Comparison of ENCODE assay signal across 18 cellular contexts in the genomic region with DNA sequence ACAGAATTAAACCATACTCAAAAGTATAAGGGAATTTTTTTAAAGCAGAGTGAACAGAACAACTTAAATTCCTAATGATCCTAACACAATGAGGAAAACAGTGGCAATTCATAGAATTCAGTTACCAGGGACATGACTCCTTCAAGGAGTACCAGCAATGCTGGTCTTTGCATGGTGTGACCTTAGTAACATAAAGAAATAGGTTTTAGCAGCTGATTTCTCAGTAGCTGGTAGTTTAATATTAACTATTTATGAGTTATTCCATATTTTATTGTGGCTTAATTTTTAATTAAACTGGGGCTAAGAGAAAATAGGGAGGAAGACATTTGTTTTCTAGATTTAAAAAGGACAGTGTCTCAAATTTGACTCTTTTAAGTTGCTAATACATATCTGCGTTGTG. TPM values are rescaled to one million over a fixed set of nuclear protein-coding genes. Genes with fewer than 3 reads are reported as not detected.
DNase-seq lines count a peak whose midpoint lies in the region; ATAC-seq, FAIRE-seq and TF ChIP-seq lines count a peak whose summit lies in the region.
"Had no signal": no experiment of that assay in that cellular context is flagged by ENCODE, and none has a peak within 500 bp of the region (broad histone marks: within the 10 kb centered on the region; RNA-seq: fewer than 3 reads in every experiment).

No MANE protein-coding gene starts in this region.

- H3K4me3 ChIP-seq in GM12878 = no peak overlapping the region; the same call in 1 of the 2 replicates
- H3K4me3 ChIP-seq in mucosa of descending colon = no peak overlapping the region

- H3K9me3 Mint-ChIP-seq in H9 = no peaks in the 10 kb centered on the region

- H3K4me3 Mint-ChIP-seq in H9 = no peak overlapping the region

- no peak overlapping the region for H4K8ac ChIP-seq in H9 (replicated peaks; ENCODE audit: insufficient read length, low read depth, low read length)

- DNase-seq in H9 = no peak
- no peak for DNase-seq in GM12878 (ENCODE audit: low read depth, low spot score)
- DNase-seq in mucosa of descending colon = no peak
- no peak for DNase-seq in substantia nigra (lab: John Stamatoyannopoulos, UW)
- no peak for DNase-seq in NOMO-1 treated with DMSO at 0.1 percent for 48 hours (lab: John Stamatoyannopoulos, UW; ENCODE audit: unreplicated experiment)
- DNase-seq in T-helper 2 cell = no peak
- DNase-seq in Right ventricle myocardium superior = no peak
- DNase-seq: activated CD4-positive, CD25-positive, alpha-beta regulatory T cell treated with anti-CD3 and anti-CD28 coated beads, Interleukin-2, amount 50 U/mL, for 72 hours; activated gamma-delta T cell; BE2C; cerebellar nuclear complex; mesenchymal stem cell; NCI-H1105 treated with DMSO at 0.1 percent for 48 hours; NCI-H2171; NCI-H748 treated with DMSO at 0.1 percent for 48 hours; stimulated activated CD4-positive, alpha-beta T cell treated with anti-CD3 and anti-CD28 coated beads, Interleukin-1b, Interleukin-23, amount 100 ng/mL, for 48 hours had no signal

- TF ChIP-seq POLR2A in GM12878 (IDR thresholded peaks at IDR 0.05; ENCODE audit: low read depth, low read length) = no peak

- H3K4me1 ChIP-seq in H9 (ENCODE audit: insufficient read depth, low read length) = no peaks in the 10 kb centered on the region
- H3K4me1 ChIP-seq in GM12878 (ENCODE audit: control insufficient read depth, insufficient read depth, low read length) = no peaks in the 10 kb centered on the region; the same call in 1 of the 2 replicates
- H3K4me1 ChIP-seq in mucosa of descending colon (ENCODE audit: low read depth) = peaks cover 20% of the 10 kb centered on the region
- H3K4me1 ChIP-seq: BE2C had no signal

- in situ Hi-C loops in GM12878 (cut with MboI) = no loop called here

- no CpG with 5 or more reads among the region's 1 CpG for WGBS in H9 (ENCODE audit: extremely low coverage, insufficient read length, low lambda C conversion rate)
- WGBS in GM12878 (ENCODE audit: insufficient coverage, insufficient replicate concordance, low lambda C conversion rate, missing lambda C conversion rate) = 95% methylated on average over 1 of the region's 1 CpG

- no peak overlapping the region for H2AFZ ChIP-seq in H9 (ENCODE audit: low read length)
- peak overlapping the region; percentile 58; the same call in 1 of the 2 replicates for H2AFZ ChIP-seq in GM12878 (ENCODE audit: control insufficient read depth, low read depth, low read length)

- H3K27me3 ChIP-seq in H9 (ENCODE audit: insufficient read depth, low read length) = no peaks in the 10 kb centered on the region
- no peaks in the 10 kb centered on the region for H3K27me3 ChIP-seq in GM12878 (replicated peaks in 1 of 2; ENCODE audit: control insufficient read depth in 2 of 2, insufficient read depth in 2 of 2, low read length in 1 of 2)
- H3K27me3 ChIP-seq: BE2C had no signal

- TF ChIP-seq RAD21 in GM12878 (IDR thresholded peaks at IDR 0.05; ENCODE audit: insufficient read depth, low read depth, low read length) = no peak

- no peak for FAIRE-seq in GM12878 (lab: Jason Lieb, UNC)

- no TSS peak for BruUV-seq in GM12878 (replicated peaks; lab: Mats Ljungman, UMichigan)

- no peak overlapping the region for H3T11ph ChIP-seq in H9 (ENCODE audit: low read length)

- peak overlapping the region in 2 of 3 experiments; percentile 58 to 62; a peak in 3 of 7 replicates for H3K27ac Mint-ChIP-seq in H9

- H3K14ac ChIP-seq in H9 (ENCODE audit: insufficient read depth, low read length) = no peak overlapping the region

- no peaks in the 10 kb centered on the region for H4K20me1 ChIP-seq in H9 (ENCODE audit: control insufficient read depth, insufficient read depth, insufficient read length)
- H4K20me1 ChIP-seq in GM12878 (ENCODE audit: control insufficient read depth, insufficient read depth) = no peaks in the 10 kb centered on the region

- H3K9ac ChIP-seq in H9 (ENCODE audit: extremely low read depth, insufficient read length, low read length) (no peak overlapping the region), GM12878 (ENCODE audit: control insufficient read depth, insufficient read depth, low read length) (peak overlapping the region; percentile 40)

- H3K4me1 Mint-ChIP-seq in H9 = peaks cover 0 to 6% of the 10 kb centered on the region in 2 experiments; a peak in 1 of 4 replicates

- RAD21 ChIA-PET in GM12878 (lab: Charles Lee; ENCODE audit: unreplicated experiment) = no interaction called here

- no peak for TF ChIP-seq EP300 in GM12878 (IDR thresholded peaks at IDR 0.05; ENCODE audit: borderline replicate concordance in 1 of 2, control insufficient read depth in 1 of 2, low read depth in 2 of 2, low read length in 2 of 2)

- H3K18ac ChIP-seq in H9 (ENCODE audit: insufficient read length, low read depth, low read length) = no peak overlapping the region

- intact Hi-C loops in GM12878 (cut with micrococcal nuclease; ENCODE audit: unreplicated experiment) (no loop called here), mucosa of descending colon (cut with DNase I, micrococcal nuclease) (no loop called here), Right ventricle myocardium superior (cut with DNase I) (loop anchor here (10.0 kb wide), 1 partner anchor 115 kb away; no protein-coding TSS in a partner anchor)

- SMC1A ChIA-PET in GM12878 (lab: Charles Lee; ENCODE audit: uncharacterized antibody, unreplicated experiment) = interaction anchor here (0.5 to 3.9 kb wide), 8 partner anchors 8 to 119 kb away, joined by 3 to 15 read pairs (median 6); no protein-coding TSS in a partner anchor

- no peak overlapping the region for H3K23ac ChIP-seq in H9 (ENCODE audit: insufficient read length, low read depth, low read length)

- H2BK120ac ChIP-seq in H9 (ENCODE audit: low read depth, low read length, poor library complexity, severe bottlenecking) = no peak overlapping the region

- H3K27me3 Mint-ChIP-seq in H9 (ENCODE audit: low read depth) = no peaks in the 10 kb centered on the region

- POLR2A ChIA-PET in GM12878 (lab: Charles Lee) = interaction anchor here (0.5 to 1.0 kb wide), 2 partner anchors 11 to 50 kb away, joined by 3 to 5 read pairs; no protein-coding TSS in a partner anchor

- CTCF ChIA-PET in GM12878 (lab: Yijun Ruan, JAX) = interaction anchor here (0.7 to 2.7 kb wide), 5 partner anchors 8 to 121 kb away, joined by 3 to 9 read pairs (median 4); no protein-coding TSS in a partner anchor

- H2BK12ac ChIP-seq in H9 (ENCODE audit: insufficient read length, low read depth, low read length) = no peak overlapping the region

- peaks cover 2 to 6% of the 10 kb centered on the region in 2 experiments; a peak in 3 of 4 replicates for H3K36me3 ChIP-seq in GM12878 (ENCODE audit: control insufficient read depth in 2 of 2, insufficient read depth in 2 of 2, low read length in 1 of 2)
- no peaks in the 10 kb centered on the region for H3K36me3 ChIP-seq in mucosa of descending colon (ENCODE audit: low read depth)

- no peak overlapping the region for H4K91ac ChIP-seq in H9 (ENCODE audit: insufficient read length, low read depth, low read length)

- no peaks in the 10 kb centered on the region for H3K23me2 ChIP-seq in H9 (ENCODE audit: insufficient read length, low read depth, low read length, poor library complexity, severe bottlenecking)

- peaks cover 3 to 20% (median 4%) of the 10 kb centered on the region in 3 experiments; a peak in 4 of 7 replicates for H3K36me3 Mint-ChIP-seq in H9 (ENCODE audit: insufficient read depth in 1 of 3, low read depth in 3 of 3)

- H2BK5ac ChIP-seq in H9 (ENCODE audit: insufficient read length, low read length) = no peak overlapping the region

- H3K27ac ChIP-seq in H9 (ENCODE audit: insufficient read length, low read depth, low read length) (no peak overlapping the region), GM12878 (ENCODE audit: control insufficient read depth, insufficient read depth) (peak overlapping the region; percentile 20), substantia nigra (ENCODE audit: low read depth, low read length, poor library complexity, severe bottlenecking) (peak overlapping the region; percentile 84)

- H2BK15ac ChIP-seq in H9 (ENCODE audit: low read depth, low read length) = no peak overlapping the region

- ATAC-seq in GM12878 = no peak
- peak; percentile 55 for ATAC-seq in mucosa of descending colon
- no peak for ATAC-seq in GM18858 (IDR thresholded peaks at IDR 0.05; ENCODE audit: unreplicated experiment)
- ATAC-seq in Right ventricle myocardium superior (ENCODE audit: poor library complexity) = no peak
- ATAC-seq: sciatic nerve had no signal

- H3K4ac ChIP-seq in H9 (ENCODE audit: low read depth, low read length) = no peak overlapping the region

- H3K79me2 ChIP-seq in H9 (ENCODE audit: insufficient read depth, low read length) (peaks cover 7% of the 10 kb centered on the region; the same call in 1 of the 2 replicates), GM12878 (ENCODE audit: control insufficient read depth, insufficient read depth, low read length) (peaks cover 11% of the 10 kb centered on the region)

- H3K9me3 ChIP-seq in H9 (ENCODE audit: control insufficient read depth, low read depth, low read length) (no peaks in the 10 kb centered on the region), GM12878 (replicated peaks; ENCODE audit: control insufficient read depth, insufficient read depth, low read length) (no peaks in the 10 kb centered on the region), mucosa of descending colon (no peaks in the 10 kb centered on the region)
- H3K9me3 ChIP-seq: BE2C had no signal

- H2AK5ac ChIP-seq in H9 (ENCODE audit: insufficient read length, low read length) = no peak overlapping the region

- no peak overlapping the region for H2BK20ac ChIP-seq in H9 (ENCODE audit: low read depth, low read length, poor library complexity, severe bottlenecking)

- TF ChIP-seq CTCF in H9 (conservative IDR thresholded peaks at IDR 0.05) = no peak
- no peak for TF ChIP-seq CTCF in GM12878 (IDR thresholded peaks at IDR 0.05 in 2 of 3, conservative IDR thresholded peaks at IDR 0.05 in 1 of 3; ENCODE audit: control insufficient read depth in 2 of 3, extremely low read depth in 1 of 3, insufficient read depth in 1 of 3, low read depth in 3 of 3, low read length in 3 of 3)
- TF ChIP-seq CTCF in mucosa of descending colon (IDR thresholded peaks at IDR 0.05) = no peak

- no peak overlapping the region for H3K56ac ChIP-seq in H9 (ENCODE audit: insufficient read length, low read depth, low read length)

- no peak overlapping the region for H3K4me2 ChIP-seq in H9 (ENCODE audit: insufficient read depth, insufficient read length, low read length)
- no peak overlapping the region; the same call in 1 of the 2 replicates for H3K4me2 ChIP-seq in GM12878 (ENCODE audit: control insufficient read depth, insufficient read depth)

- no peak overlapping the region for H4K5ac ChIP-seq in H9 (ENCODE audit: insufficient read length, low read depth, low read length)

- peaks cover 4% of the 10 kb centered on the region for H3K79me1 ChIP-seq in H9 (ENCODE audit: insufficient read depth, low read depth, low read length, poor library complexity, severe bottlenecking)

RNA-seq across cellular contexts. Expression of a gene that starts 30.9 kb away (rescaled TPM):
- total RNA-seq in H9 (2021) (63.0 and 64.2 TPM in 2 replicates), GM12878 (2014; rRNA removed) (21.9 and 25.0 TPM in 2 replicates), GM12878 (2014; rRNA removed; fragmentation: Illumina TruSeq; extraction: Trizol) (23.4 and 25.4 TPM in 2 replicates), GM12878 (2021) (21.2 and 23.6 TPM in 2 replicates), mucosa of descending colon (10 to 100 TPM; 44.1 to 74.4 (median 58.5) TPM), Right ventricle myocardium superior (8.4 TPM)
- total RNA-seq in GM12878 (2013; cell fraction: nucleolus; rRNA removed) = 141 and 149 TPM in 2 replicates
- 16.9 TPM for polyA plus RNA-seq in GM12878 (2011; ENCODE audit: low read depth)
- polyA plus RNA-seq in GM12878 (2011; rRNA removed) (27.6 and 32.8 TPM in 2 replicates), GM12878 (2014; fragmentation: Illumina TruSeq; extraction: Trizol) (20.6 and 33.6 TPM in 2 replicates), GM12878 (2014; fragmentation: Nextera tagmentation; extraction: Ambion mirVana) (1 to 10 TPM; 5.2 to 5.3 TPM), GM12878 (2014; rRNA removed) (29.2 and 31.6 TPM in 2 replicates), GM12878 (2016; fragmentation: Nextera tagmentation; extraction: Ambion mirVana) (10 to 100 TPM in 1 of 2 experiments, 1 to 10 TPM in 1; 5.3 to 15.6 TPM)
- polyA plus RNA-seq in GM12878 (2011; cell fraction: cytosol; rRNA removed) = 18.6 and 19.7 TPM in 2 replicates
- polyA plus RNA-seq in GM12878 (2011; cell fraction: nucleus; rRNA removed) = 64.0 and 71.0 TPM in 2 replicates
- 23.1 and 24.9 TPM in 2 replicates for polyA plus RNA-seq in GM12878 (2012)
- polyA minus RNA-seq in GM12878 (2011; rRNA and poly(A)+ RNA removed) = 25.0 and 27.1 TPM in 2 replicates
- 7.3 and 10.0 TPM in 2 replicates for polyA minus RNA-seq in GM12878 (2011; cell fraction: cytosol; rRNA and poly(A)+ RNA removed)
- polyA minus RNA-seq in GM12878 (2011; cell fraction: nucleus; rRNA and poly(A)+ RNA removed) = 12.7 and 23.2 TPM in 2 replicates

RNA-seq across cellular contexts. Expression of a gene that starts 51.5 kb away (rescaled TPM):
- total RNA-seq in H9 (2021) (24.4 and 27.1 TPM in 2 replicates), GM12878 (2014; rRNA removed) (143 and 166 TPM in 2 replicates), GM12878 (2014; rRNA removed; fragmentation: Illumina TruSeq; extraction: Trizol) (18.9 and 20.4 TPM in 2 replicates), GM12878 (2021) (173 and 179 TPM in 2 replicates), mucosa of descending colon (100 to 1,000 TPM; 155 to 189 (median 166) TPM), Right ventricle myocardium superior (22.3 TPM)
- 287 and 325 TPM in 2 replicates for total RNA-seq in GM12878 (2013; cell fraction: nucleolus; rRNA removed)
- 40.2 TPM for polyA plus RNA-seq in GM12878 (2011; ENCODE audit: low read depth)
- polyA plus RNA-seq in GM12878 (2011; rRNA removed) (20.8 and 51.2 TPM in 2 replicates), GM12878 (2014; fragmentation: Illumina TruSeq; extraction: Trizol) (3.0 and 18.6 TPM in 2 replicates), GM12878 (2014; fragmentation: Nextera tagmentation; extraction: Ambion mirVana) (1 to 10 TPM in 1 of 2 experiments, under 1 TPM in 1; 0.76 to 7.5 TPM), GM12878 (2014; rRNA removed) (218 and 238 TPM in 2 replicates), GM12878 (2016; fragmentation: Nextera tagmentation; extraction: Ambion mirVana) (100 to 1,000 TPM; 124 to 148 TPM)
- 73.7 and 130 TPM in 2 replicates for polyA plus RNA-seq in GM12878 (2011; cell fraction: cytosol; rRNA removed)
- polyA plus RNA-seq in GM12878 (2011; cell fraction: nucleus; rRNA removed) = 2,133 and 2,164 TPM in 2 replicates
- polyA plus RNA-seq in GM12878 (2012) = 133 and 152 TPM in 2 replicates
- 36.7 and 83.1 TPM in 2 replicates for polyA minus RNA-seq in GM12878 (2011; rRNA and poly(A)+ RNA removed)
- polyA minus RNA-seq in GM12878 (2011; cell fraction: cytosol; rRNA and poly(A)+ RNA removed) = 30.3 and 36.8 TPM in 2 replicates
- polyA minus RNA-seq in GM12878 (2011; cell fraction: nucleus; rRNA and poly(A)+ RNA removed) = 200 and 263 TPM in 2 replicates

RNA-seq across cellular contexts. Expression of a gene that starts 59.8 kb away (rescaled TPM):
- total RNA-seq in H9 (2021) (213 and 214 TPM in 2 replicates), GM12878 (2014; rRNA removed) (224 and 238 TPM in 2 replicates), GM12878 (2014; rRNA removed; fragmentation: Illumina TruSeq; extraction: Trizol) (67.9 and 69.2 TPM in 2 replicates), GM12878 (2021) (169 and 176 TPM in 2 replicates), mucosa of descending colon (100 to 1,000 TPM; 148 to 165 (median 162) TPM), Right ventricle myocardium superior (474 TPM)
- 26.5 and 35.4 TPM in 2 replicates for total RNA-seq in GM12878 (2013; cell fraction: nucleolus; rRNA removed)
- 53.0 TPM for polyA plus RNA-seq in GM12878 (2011; ENCODE audit: low read depth)
- polyA plus RNA-seq in GM12878 (2011; rRNA removed) (17.7 and 41.5 TPM in 2 replicates), GM12878 (2014; fragmentation: Illumina TruSeq; extraction: Trizol) (13.1 and 44.4 TPM in 2 replicates), GM12878 (2014; fragmentation: Nextera tagmentation; extraction: Ambion mirVana) (10 to 100 TPM; 17.6 to 71.2 TPM), GM12878 (2014; rRNA removed) (214 and 239 TPM in 2 replicates), GM12878 (2016; fragmentation: Nextera tagmentation; extraction: Ambion mirVana) (100 to 1,000 TPM; 300 to 308 TPM)
- 87.4 and 156 TPM in 2 replicates for polyA plus RNA-seq in GM12878 (2011; cell fraction: cytosol; rRNA removed)
- polyA plus RNA-seq in GM12878 (2011; cell fraction: nucleus; rRNA removed) = 97.0 and 109 TPM in 2 replicates
- polyA plus RNA-seq in GM12878 (2012) = 86.6 and 93.3 TPM in 2 replicates
- polyA minus RNA-seq in GM12878 (2011; rRNA and poly(A)+ RNA removed) = 41.8 and 80.4 TPM in 2 replicates
- 42.0 and 51.3 TPM in 2 replicates for polyA minus RNA-seq in GM12878 (2011; cell fraction: cytosol; rRNA and poly(A)+ RNA removed)
- 30.9 and 54.5 TPM in 2 replicates for polyA minus RNA-seq in GM12878 (2011; cell fraction: nucleus; rRNA and poly(A)+ RNA removed)
